ENCODE assay signal across 1 cellular context in genomic region chr9:36194326-36195000, GRCh38.
TF ChIP-seq lines count a peak whose summit lies in the region.

No MANE protein-coding gene starts in this region.

TF ChIP-seq in HepG2, 621 proteins besides CTCF, POLR2A, EP300 and RAD21:
- TF ChIP-seq FOXK2 (IDR thresholded peaks at IDR 0.05) (no peak), RCOR2 (CRISPR knock-in tag; IDR thresholded peaks at IDR 0.05) (no peak), ZNF556 (CRISPR knock-in tag; IDR thresholded peaks at IDR 0.05; ENCODE audit: borderline replicate concordance) (no peak), ZNF839 (CRISPR knock-in tag; IDR thresholded peaks at IDR 0.05; ENCODE audit: borderline replicate concordance) (no peak), ZNF672 (CRISPR knock-in tag; IDR thresholded peaks at IDR 0.05) (no peak), GPN1 (CRISPR knock-in tag; IDR thresholded peaks at IDR 0.05; ENCODE audit: borderline replicate concordance) (no peak), ATRX (CRISPR knock-in tag; IDR thresholded peaks at IDR 0.05; ENCODE audit: borderline replicate concordance) (no peak), ZBTB20 (CRISPR knock-in tag; IDR thresholded peaks at IDR 0.05; ENCODE audit: borderline replicate concordance, low read depth) (no peak), NR2F1 (CRISPR knock-in tag; IDR thresholded peaks at IDR 0.05) (no peak), MYNN (CRISPR knock-in tag; IDR thresholded peaks at IDR 0.05; ENCODE audit: low read depth) (no peak), GABPB1 (CRISPR knock-in tag; IDR thresholded peaks at IDR 0.05) (no peak), NRL (CRISPR knock-in tag; IDR thresholded peaks at IDR 0.05; ENCODE audit: borderline replicate concordance) (no peak), ZSCAN12 (CRISPR knock-in tag; IDR thresholded peaks at IDR 0.05) (no peak), HOXD1 (CRISPR knock-in tag; IDR thresholded peaks at IDR 0.05) (no peak)
